ENCODE assay signal across 9 cellular contexts in the genomic region with DNA sequence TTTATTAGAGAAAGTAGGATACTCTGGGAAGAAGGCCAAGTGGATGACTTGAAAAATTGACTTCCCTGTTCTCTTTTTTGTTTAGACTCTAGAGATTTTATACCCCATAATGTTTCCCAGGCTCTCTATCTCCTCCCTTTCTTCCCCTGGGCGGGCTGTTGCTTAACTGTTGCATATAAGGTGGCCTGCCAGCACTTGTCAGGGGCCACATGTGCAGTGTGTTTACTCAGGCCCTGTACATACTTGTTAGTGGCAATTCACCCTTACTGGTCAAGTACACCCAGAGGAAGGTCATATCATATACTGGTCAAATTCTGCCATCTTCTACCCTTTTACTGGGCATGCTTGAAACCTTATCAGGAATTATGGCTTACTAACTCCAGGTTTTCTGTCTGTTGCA.
A peak's percentile ranks its signal among the peaks of the same experiment; 100 is the strongest.
DNase-seq lines count a peak whose midpoint lies in the region; ATAC-seq and TF ChIP-seq lines count a peak whose summit lies in the region.
"Had no signal": no experiment of that assay in that cellular context is flagged by ENCODE, and none has a peak within 500 bp of the region (broad histone marks: within the 10 kb centered on the region; RNA-seq: fewer than 3 reads in every experiment).

No MANE protein-coding gene starts in this region.

- H3K27ac ChIP-seq in esophagus (ENCODE audit: low read depth in 2 of 2, low read length in 1 of 2) = peak overlapping the region; percentile 20 to 63

- H3K4me3 ChIP-seq in esophagus (ENCODE audit: low read depth in 1 of 2, low read length in 2 of 2) = no peak overlapping the region

- H3K4me3 Mint-ChIP-seq in osteocyte (ENCODE audit: unreplicated experiment) = no peak overlapping the region
- no peak overlapping the region for H3K4me3 Mint-ChIP-seq in activated CD4-positive, alpha-beta memory T cell treated with anti-CD3 and anti-CD28 coated beads, Interleukin-2, amount 10 ng/mL, durations not matched to agents 7 days and 5 days
- H3K4me3 Mint-ChIP-seq: CD8-positive, alpha-beta memory T cell had no signal

- TF ChIP-seq CTCF in osteocyte (IDR thresholded peaks at IDR 0.05) = no peak

- no peaks in the 10 kb centered on the region for H3K36me3 Mint-ChIP-seq in osteocyte (ENCODE audit: unreplicated experiment)
- no peaks in the 10 kb centered on the region for H3K36me3 Mint-ChIP-seq in activated CD4-positive, alpha-beta memory T cell treated with anti-CD3 and anti-CD28 coated beads, Interleukin-2, amount 10 ng/mL, durations not matched to agents 7 days and 5 days (ENCODE audit: low read depth)
- H3K36me3 Mint-ChIP-seq: CD8-positive, alpha-beta memory T cell had no signal

- no peaks in the 10 kb centered on the region for H3K27me3 ChIP-seq in esophagus (ENCODE audit: control insufficient read depth in 1 of 2, insufficient read depth in 2 of 2, low read length in 2 of 2)

- 12 to 25% methylated on average over 1 of the region's 1 CpG for WGBS in esophagus, 2 donors

- peaks cover 0 to 8% of the 10 kb centered on the region in 2 donors for H3K4me1 ChIP-seq in esophagus (ENCODE audit: control insufficient read depth in 2 of 2, insufficient read depth in 2 of 2, low read length in 1 of 2)

- no peak for ATAC-seq in GM18868 (IDR thresholded peaks at IDR 0.05; ENCODE audit: unreplicated experiment)
- no peak for ATAC-seq in GM21576 (IDR thresholded peaks at IDR 0.05; ENCODE audit: unreplicated experiment)

- no peaks in the 10 kb centered on the region for H3K9me3 ChIP-seq in esophagus (ENCODE audit: control insufficient read depth in 2 of 2, insufficient read depth in 1 of 2, low read depth in 1 of 2, low read length in 1 of 2)

- peak; percentile 16 for DNase-seq in GM03348 (ENCODE audit: low spot score)
- DNase-seq in NCI-H2227 (lab: John Stamatoyannopoulos, UW; ENCODE audit: unreplicated experiment) = peak; percentile 60
- no peak for DNase-seq in osteocyte (ENCODE audit: extremely low spot score, unreplicated experiment)
- no peak for DNase-seq in NOMO-1 (lab: John Stamatoyannopoulos, UW; ENCODE audit: unreplicated experiment in 2 of 2)
- no peak for DNase-seq in activated CD4-positive, alpha-beta memory T cell treated with anti-CD3 and anti-CD28 coated beads, Interleukin-2, amount 10 ng/mL, durations not matched to agents 7 days and 5 days
- DNase-seq: CD8-positive, alpha-beta memory T cell had no signal

- CTCF ChIA-PET in activated CD4-positive, alpha-beta memory T cell treated with anti-CD3 and anti-CD28 coated beads, Interleukin-2, amount 10 ng/mL, durations not matched to agents 7 days and 5 days (lab: Charles Lee) = no interaction called here

- no peaks in the 10 kb centered on the region for H3K27me3 Mint-ChIP-seq in osteocyte (ENCODE audit: unreplicated experiment)
- H3K27me3 Mint-ChIP-seq in activated CD4-positive, alpha-beta memory T cell treated with anti-CD3 and anti-CD28 coated beads, Interleukin-2, amount 10 ng/mL, durations not matched to agents 7 days and 5 days = no peaks in the 10 kb centered on the region
- H3K27me3 Mint-ChIP-seq: CD8-positive, alpha-beta memory T cell had no signal

- no peaks in the 10 kb centered on the region for H3K36me3 ChIP-seq in esophagus (ENCODE audit: control insufficient read depth in 2 of 2, insufficient read depth in 2 of 2, low read length in 1 of 2)

- POLR2A ChIA-PET in activated CD4-positive, alpha-beta memory T cell treated with anti-CD3 and anti-CD28 coated beads, Interleukin-2, amount 10 ng/mL, durations not matched to agents 7 days and 5 days (lab: Charles Lee) = no interaction called here

- H3K27ac Mint-ChIP-seq in osteocyte (ENCODE audit: unreplicated experiment) = peak overlapping the region; percentile 17
- no peak overlapping the region for H3K27ac Mint-ChIP-seq in activated CD4-positive, alpha-beta memory T cell treated with anti-CD3 and anti-CD28 coated beads, Interleukin-2, amount 10 ng/mL, durations not matched to agents 7 days and 5 days
- H3K27ac Mint-ChIP-seq: CD8-positive, alpha-beta memory T cell had no signal

- peaks cover 9% of the 10 kb centered on the region for H3K4me1 Mint-ChIP-seq in osteocyte (ENCODE audit: unreplicated experiment)
- no peaks in the 10 kb centered on the region for H3K4me1 Mint-ChIP-seq in activated CD4-positive, alpha-beta memory T cell treated with anti-CD3 and anti-CD28 coated beads, Interleukin-2, amount 10 ng/mL, durations not matched to agents 7 days and 5 days
- H3K4me1 Mint-ChIP-seq: CD8-positive, alpha-beta memory T cell had no signal

- H3K9me3 Mint-ChIP-seq in osteocyte (ENCODE audit: unreplicated experiment) = no peaks in the 10 kb centered on the region
- no peaks in the 10 kb centered on the region for H3K9me3 Mint-ChIP-seq in activated CD4-positive, alpha-beta memory T cell treated with anti-CD3 and anti-CD28 coated beads, Interleukin-2, amount 10 ng/mL, durations not matched to agents 7 days and 5 days

Comparison
In these comparisons a context has a peak if more than half of its experiments do, and no peak if none do; other contexts are left out.
1. DNase-seq: peak in GM03348 (single experiment) and NCI-H2227 (single experiment); none in osteocyte (single experiment), NOMO-1 (0 of 2) and activated CD4-positive, alpha-beta memory T cell treated with anti-CD3 and anti-CD28 coated beads, Interleukin-2, amount 10 ng/mL, durations not matched to agents 7 days and 5 days (single experiment).